1 cellular context compared by ENCODE assay signal in the genomic region with DNA sequence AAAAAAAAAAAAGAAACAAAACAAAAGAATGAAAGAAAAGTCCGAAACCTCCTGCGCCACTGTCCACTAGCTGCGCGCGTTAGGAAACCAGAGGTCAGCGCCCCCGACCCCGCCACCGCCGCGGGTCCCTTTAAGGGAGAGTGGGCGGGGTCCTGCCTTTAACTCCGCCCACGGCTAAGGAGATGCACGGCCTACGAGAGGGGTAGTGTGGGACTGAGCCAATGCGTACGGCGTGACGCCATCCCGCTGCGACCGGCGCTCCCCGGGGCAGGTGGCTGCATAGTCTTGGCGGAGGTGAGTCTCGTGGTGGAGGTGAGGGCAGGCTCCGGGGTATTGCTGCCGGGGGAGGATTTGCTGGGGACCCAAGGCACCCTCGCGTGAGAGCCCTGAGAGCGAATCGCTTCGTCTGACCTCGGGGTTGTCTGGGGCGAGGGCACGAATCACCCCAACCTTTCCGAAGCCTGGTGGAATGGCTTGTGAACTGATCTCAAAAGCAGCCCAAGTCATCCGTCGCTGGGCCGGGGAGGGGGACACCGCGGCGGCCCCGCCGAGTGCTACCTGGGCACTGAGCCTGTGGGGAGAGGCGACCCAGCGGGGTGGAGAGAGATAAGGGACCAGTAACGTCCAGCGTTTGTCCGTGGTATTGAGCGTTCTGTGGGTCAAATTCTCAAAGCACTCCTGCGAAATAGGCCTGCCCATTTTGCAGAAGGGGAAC.
TF ChIP-seq lines count a peak whose summit lies in the region.

A gene (plus strand): TSS at position 241 of the 715 bp plus-strand sequence. CDS start 1,319 bp downstream, outside the sequence.

TF ChIP-seq in HepG2, 621 proteins besides CTCF, POLR2A, EP300 and RAD21 (continued from another document and continues in another):
- TF ChIP-seq, protein P1, sequence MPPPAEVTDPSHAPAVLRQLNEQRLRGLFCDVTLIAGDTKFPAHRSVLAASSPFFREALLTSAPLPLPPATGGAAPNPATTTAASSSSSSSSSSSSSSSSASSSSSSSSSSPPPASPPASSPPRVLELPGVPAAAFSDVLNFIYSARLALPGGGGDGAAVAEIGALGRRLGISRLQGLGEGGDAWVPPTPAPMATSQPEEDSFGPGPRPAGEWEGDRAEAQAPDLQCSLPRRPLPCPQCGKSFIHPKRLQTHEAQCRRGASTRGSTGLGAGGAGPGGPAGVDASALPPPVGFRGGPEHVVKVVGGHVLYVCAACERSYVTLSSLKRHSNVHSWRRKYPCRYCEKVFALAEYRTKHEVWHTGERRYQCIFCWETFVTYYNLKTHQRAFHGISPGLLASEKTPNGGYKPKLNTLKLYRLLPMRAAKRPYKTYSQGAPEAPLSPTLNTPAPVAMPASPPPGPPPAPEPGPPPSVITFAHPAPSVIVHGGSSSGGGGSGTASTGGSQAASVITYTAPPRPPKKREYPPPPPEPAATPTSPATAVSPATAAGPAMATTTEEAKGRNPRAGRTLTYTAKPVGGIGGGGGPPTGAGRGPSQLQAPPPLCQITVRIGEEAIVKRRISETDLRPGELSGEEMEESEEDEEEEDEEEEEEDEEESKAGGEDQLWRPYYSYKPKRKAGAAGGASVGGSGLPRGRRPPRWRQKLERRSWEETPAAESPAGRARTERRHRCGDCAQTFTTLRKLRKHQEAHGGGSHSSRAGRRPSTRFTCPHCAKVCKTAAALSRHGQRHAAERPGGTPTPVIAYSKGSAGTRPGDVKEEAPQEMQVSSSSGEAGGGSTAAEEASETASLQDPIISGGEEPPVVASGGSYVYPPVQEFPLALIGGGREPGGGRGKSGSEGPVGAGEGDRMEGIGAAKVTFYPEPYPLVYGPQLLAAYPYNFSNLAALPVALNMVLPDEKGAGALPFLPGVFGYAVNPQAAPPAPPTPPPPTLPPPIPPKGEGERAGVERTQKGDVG (CRISPR knock-in tag; IDR thresholded peaks at IDR 0.05; ENCODE audit: borderline replicate concordance) = no peak
- TF ChIP-seq NFYC (CRISPR knock-in tag; IDR thresholded peaks at IDR 0.05) (peak; percentile 76), ZFP82 (CRISPR knock-in tag; IDR thresholded peaks at IDR 0.05; ENCODE audit: borderline replicate concordance) (no peak), KLF6 (CRISPR knock-in tag; IDR thresholded peaks at IDR 0.05) (no peak), NCOA5 (CRISPR knock-in tag; IDR thresholded peaks at IDR 0.05) (no peak), HNRNPL (IDR thresholded peaks at IDR 0.05; ENCODE audit: low read depth, low read length) (no peak), SKI (IDR thresholded peaks at IDR 0.05; ENCODE audit: partially characterized antibody) (peak; percentile 14), ASH2L (IDR thresholded peaks at IDR 0.05; ENCODE audit: insufficient read length, low read depth, low read length) (peak; percentile 75), ZBTB7B (CRISPR knock-in tag; IDR thresholded peaks at IDR 0.05) (peak; percentile 59; the same call in 1 of the 2 replicates), SALL1 (CRISPR knock-in tag; IDR thresholded peaks at IDR 0.05) (peak; percentile 89), ZKSCAN5 (CRISPR knock-in tag; IDR thresholded peaks at IDR 0.05) (peak; percentile 100), ZNF460 (CRISPR knock-in tag; IDR thresholded peaks at IDR 0.05; ENCODE audit: borderline replicate concordance) (no peak), RBM39 (IDR thresholded peaks at IDR 0.05; ENCODE audit: low read depth, low read length, poor library complexity, severe bottlenecking) (no peak), SOX13 (IDR thresholded peaks at IDR 0.05) (no peak), SOX13 (CRISPR knock-in tag; conservative IDR thresholded peaks at IDR 0.05 in 1 of 2, IDR thresholded peaks at IDR 0.05 in 1 of 2) (peak in 1 of 2 experiments; percentile 23; a peak in 2 of 4 replicates), RFX1 (IDR thresholded peaks at IDR 0.05) (no peak), ZNF101 (CRISPR knock-in tag; IDR thresholded peaks at IDR 0.05; ENCODE audit: borderline replicate concordance, low read depth) (no peak), GPN1 (CRISPR knock-in tag; IDR thresholded peaks at IDR 0.05; ENCODE audit: borderline replicate concordance) (no peak), GZF1 (CRISPR knock-in tag; IDR thresholded peaks at IDR 0.05) (0 out of 2 replicates have a peak, but pooled peaks have one; percentile 14), ZNF30 (CRISPR knock-in tag; IDR thresholded peaks at IDR 0.05) (no peak), IKZF4 (CRISPR knock-in tag; IDR thresholded peaks at IDR 0.05; ENCODE audit: borderline replicate concordance, low read depth, not compliant biosample characterization) (peak; percentile 64), MAFF (IDR thresholded peaks at IDR 0.05; ENCODE audit: low read depth, low read length) (no peak), ZNF205 (CRISPR knock-in tag; IDR thresholded peaks at IDR 0.05) (peak; percentile 42; the same call in 1 of the 2 replicates), HNRNPLL (IDR thresholded peaks at IDR 0.05; ENCODE audit: low read depth, low read length, poor library complexity, severe bottlenecking) (peak; percentile 66), ZNF567 (CRISPR knock-in tag; IDR thresholded peaks at IDR 0.05; ENCODE audit: borderline replicate concordance) (peak; percentile 74; the same call in 1 of the 2 replicates), ZFP36L1 (CRISPR knock-in tag; IDR thresholded peaks at IDR 0.05) (peak; percentile 25; the same call in 1 of the 2 replicates), PITX1 (CRISPR knock-in tag; IDR thresholded peaks at IDR 0.05) (no peak), ZSCAN21 (CRISPR knock-in tag; IDR thresholded peaks at IDR 0.05; ENCODE audit: borderline replicate concordance) (peak; percentile 69; the same call in 1 of the 2 replicates), ZNF547 (CRISPR knock-in tag; IDR thresholded peaks at IDR 0.05) (peak; percentile 71; the same call in 1 of the 2 replicates), RBFOX2 (IDR thresholded peaks at IDR 0.05; ENCODE audit: low read depth, low read length) (peak; percentile 95), ZNF354B (CRISPR knock-in tag; IDR thresholded peaks at IDR 0.05) (no peak), ZNF431 (CRISPR knock-in tag; IDR thresholded peaks at IDR 0.05; ENCODE audit: borderline replicate concordance, low read depth) (no peak), ZNF678 (CRISPR knock-in tag; IDR thresholded peaks at IDR 0.05) (0 out of 2 replicates have a peak, but pooled peaks have one; percentile 62)
- TF ChIP-seq, protein P2, sequence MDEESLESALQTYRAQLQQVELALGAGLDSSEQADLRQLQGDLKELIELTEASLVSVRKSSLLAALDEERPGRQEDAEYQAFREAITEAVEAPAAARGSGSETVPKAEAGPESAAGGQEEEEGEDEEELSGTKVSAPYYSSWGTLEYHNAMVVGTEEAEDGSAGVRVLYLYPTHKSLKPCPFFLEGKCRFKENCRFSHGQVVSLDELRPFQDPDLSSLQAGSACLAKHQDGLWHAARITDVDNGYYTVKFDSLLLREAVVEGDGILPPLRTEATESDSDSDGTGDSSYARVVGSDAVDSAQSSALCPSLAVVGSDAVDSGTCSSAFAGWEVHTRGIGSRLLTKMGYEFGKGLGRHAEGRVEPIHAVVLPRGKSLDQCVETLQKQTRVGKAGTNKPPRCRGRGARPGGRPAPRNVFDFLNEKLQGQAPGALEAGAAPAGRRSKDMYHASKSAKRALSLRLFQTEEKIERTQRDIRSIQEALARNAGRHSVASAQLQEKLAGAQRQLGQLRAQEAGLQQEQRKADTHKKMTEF (CRISPR knock-in tag; IDR thresholded peaks at IDR 0.05) = peak; percentile 75
- TF ChIP-seq, protein P3, sequence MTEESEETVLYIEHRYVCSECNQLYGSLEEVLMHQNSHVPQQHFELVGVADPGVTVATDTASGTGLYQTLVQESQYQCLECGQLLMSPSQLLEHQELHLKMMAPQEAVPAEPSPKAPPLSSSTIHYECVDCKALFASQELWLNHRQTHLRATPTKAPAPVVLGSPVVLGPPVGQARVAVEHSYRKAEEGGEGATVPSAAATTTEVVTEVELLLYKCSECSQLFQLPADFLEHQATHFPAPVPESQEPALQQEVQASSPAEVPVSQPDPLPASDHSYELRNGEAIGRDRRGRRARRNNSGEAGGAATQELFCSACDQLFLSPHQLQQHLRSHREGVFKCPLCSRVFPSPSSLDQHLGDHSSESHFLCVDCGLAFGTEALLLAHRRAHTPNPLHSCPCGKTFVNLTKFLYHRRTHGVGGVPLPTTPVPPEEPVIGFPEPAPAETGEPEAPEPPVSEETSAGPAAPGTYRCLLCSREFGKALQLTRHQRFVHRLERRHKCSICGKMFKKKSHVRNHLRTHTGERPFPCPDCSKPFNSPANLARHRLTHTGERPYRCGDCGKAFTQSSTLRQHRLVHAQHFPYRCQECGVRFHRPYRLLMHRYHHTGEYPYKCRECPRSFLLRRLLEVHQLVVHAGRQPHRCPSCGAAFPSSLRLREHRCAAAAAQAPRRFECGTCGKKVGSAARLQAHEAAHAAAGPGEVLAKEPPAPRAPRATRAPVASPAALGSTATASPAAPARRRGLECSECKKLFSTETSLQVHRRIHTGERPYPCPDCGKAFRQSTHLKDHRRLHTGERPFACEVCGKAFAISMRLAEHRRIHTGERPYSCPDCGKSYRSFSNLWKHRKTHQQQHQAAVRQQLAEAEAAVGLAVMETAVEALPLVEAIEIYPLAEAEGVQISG (CRISPR knock-in tag; IDR thresholded peaks at IDR 0.05) = peak; percentile 75
- TF ChIP-seq, protein P4, sequence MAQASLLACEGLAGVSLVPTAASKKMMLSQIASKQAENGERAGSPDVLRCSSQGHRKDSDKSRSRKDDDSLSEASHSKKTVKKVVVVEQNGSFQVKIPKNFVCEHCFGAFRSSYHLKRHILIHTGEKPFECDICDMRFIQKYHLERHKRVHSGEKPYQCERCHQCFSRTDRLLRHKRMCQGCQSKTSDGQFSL (CRISPR knock-in tag; IDR thresholded peaks at IDR 0.05) = no peak
- TF ChIP-seq, protein P5, sequence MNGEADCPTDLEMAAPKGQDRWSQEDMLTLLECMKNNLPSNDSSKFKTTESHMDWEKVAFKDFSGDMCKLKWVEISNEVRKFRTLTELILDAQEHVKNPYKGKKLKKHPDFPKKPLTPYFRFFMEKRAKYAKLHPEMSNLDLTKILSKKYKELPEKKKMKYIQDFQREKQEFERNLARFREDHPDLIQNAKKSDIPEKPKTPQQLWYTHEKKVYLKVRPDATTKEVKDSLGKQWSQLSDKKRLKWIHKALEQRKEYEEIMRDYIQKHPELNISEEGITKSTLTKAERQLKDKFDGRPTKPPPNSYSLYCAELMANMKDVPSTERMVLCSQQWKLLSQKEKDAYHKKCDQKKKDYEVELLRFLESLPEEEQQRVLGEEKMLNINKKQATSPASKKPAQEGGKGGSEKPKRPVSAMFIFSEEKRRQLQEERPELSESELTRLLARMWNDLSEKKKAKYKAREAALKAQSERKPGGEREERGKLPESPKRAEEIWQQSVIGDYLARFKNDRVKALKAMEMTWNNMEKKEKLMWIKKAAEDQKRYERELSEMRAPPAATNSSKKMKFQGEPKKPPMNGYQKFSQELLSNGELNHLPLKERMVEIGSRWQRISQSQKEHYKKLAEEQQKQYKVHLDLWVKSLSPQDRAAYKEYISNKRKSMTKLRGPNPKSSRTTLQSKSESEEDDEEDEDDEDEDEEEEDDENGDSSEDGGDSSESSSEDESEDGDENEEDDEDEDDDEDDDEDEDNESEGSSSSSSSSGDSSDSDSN (CRISPR knock-in tag; IDR thresholded peaks at IDR 0.05) = peak; percentile 80
- TF ChIP-seq, protein P6, sequence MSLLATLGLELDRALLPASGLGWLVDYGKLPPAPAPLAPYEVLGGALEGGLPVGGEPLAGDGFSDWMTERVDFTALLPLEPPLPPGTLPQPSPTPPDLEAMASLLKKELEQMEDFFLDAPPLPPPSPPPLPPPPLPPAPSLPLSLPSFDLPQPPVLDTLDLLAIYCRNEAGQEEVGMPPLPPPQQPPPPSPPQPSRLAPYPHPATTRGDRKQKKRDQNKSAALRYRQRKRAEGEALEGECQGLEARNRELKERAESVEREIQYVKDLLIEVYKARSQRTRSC (CRISPR knock-in tag; IDR thresholded peaks at IDR 0.05; ENCODE audit: low read depth) = no peak
- TF ChIP-seq, protein P7, sequence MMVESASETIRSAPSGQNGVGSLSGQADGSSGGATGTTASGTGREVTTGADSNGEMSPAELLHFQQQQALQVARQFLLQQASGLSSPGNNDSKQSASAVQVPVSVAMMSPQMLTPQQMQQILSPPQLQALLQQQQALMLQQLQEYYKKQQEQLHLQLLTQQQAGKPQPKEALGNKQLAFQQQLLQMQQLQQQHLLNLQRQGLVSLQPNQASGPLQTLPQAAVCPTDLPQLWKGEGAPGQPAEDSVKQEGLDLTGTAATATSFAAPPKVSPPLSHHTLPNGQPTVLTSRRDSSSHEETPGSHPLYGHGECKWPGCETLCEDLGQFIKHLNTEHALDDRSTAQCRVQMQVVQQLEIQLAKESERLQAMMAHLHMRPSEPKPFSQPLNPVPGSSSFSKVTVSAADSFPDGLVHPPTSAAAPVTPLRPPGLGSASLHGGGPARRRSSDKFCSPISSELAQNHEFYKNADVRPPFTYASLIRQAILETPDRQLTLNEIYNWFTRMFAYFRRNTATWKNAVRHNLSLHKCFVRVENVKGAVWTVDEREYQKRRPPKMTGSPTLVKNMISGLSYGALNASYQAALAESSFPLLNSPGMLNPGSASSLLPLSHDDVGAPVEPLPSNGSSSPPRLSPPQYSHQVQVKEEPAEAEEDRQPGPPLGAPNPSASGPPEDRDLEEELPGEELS (CRISPR knock-in tag; IDR thresholded peaks at IDR 0.05) = peak; percentile 18; the same call in 1 of the 2 replicates
- TF ChIP-seq, protein P8, sequence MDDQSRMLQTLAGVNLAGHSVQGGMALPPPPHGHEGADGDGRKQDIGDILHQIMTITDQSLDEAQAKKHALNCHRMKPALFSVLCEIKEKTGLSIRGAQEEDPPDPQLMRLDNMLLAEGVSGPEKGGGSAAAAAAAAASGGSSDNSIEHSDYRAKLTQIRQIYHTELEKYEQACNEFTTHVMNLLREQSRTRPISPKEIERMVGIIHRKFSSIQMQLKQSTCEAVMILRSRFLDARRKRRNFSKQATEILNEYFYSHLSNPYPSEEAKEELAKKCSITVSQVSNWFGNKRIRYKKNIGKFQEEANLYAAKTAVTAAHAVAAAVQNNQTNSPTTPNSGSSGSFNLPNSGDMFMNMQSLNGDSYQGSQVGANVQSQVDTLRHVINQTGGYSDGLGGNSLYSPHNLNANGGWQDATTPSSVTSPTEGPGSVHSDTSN (CRISPR knock-in tag; IDR thresholded peaks at IDR 0.05; ENCODE audit: borderline replicate concordance) = no peak
- TF ChIP-seq, protein P9, sequence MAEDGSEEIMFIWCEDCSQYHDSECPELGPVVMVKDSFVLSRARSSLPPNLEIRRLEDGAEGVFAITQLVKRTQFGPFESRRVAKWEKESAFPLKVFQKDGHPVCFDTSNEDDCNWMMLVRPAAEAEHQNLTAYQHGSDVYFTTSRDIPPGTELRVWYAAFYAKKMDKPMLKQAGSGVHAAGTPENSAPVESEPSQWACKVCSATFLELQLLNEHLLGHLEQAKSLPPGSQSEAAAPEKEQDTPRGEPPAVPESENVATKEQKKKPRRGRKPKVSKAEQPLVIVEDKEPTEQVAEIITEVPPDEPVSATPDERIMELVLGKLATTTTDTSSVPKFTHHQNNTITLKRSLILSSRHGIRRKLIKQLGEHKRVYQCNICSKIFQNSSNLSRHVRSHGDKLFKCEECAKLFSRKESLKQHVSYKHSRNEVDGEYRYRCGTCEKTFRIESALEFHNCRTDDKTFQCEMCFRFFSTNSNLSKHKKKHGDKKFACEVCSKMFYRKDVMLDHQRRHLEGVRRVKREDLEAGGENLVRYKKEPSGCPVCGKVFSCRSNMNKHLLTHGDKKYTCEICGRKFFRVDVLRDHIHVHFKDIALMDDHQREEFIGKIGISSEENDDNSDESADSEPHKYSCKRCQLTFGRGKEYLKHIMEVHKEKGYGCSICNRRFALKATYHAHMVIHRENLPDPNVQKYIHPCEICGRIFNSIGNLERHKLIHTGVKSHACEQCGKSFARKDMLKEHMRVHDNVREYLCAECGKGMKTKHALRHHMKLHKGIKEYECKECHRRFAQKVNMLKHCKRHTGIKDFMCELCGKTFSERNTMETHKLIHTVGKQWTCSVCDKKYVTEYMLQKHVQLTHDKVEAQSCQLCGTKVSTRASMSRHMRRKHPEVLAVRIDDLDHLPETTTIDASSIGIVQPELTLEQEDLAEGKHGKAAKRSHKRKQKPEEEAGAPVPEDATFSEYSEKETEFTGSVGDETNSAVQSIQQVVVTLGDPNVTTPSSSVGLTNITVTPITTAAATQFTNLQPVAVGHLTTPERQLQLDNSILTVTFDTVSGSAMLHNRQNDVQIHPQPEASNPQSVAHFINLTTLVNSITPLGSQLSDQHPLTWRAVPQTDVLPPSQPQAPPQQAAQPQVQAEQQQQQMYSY (CRISPR knock-in tag; IDR thresholded peaks at IDR 0.05) = no peak
